1 cellular context compared by ENCODE assay signal in genomic region chr6:14922306-14922705, GRCh38.
TF ChIP-seq lines count a peak whose summit lies in the region.

No MANE protein-coding gene starts in this region.

TF ChIP-seq in SK-N-SH, 30 proteins besides CTCF, POLR2A, EP300 and RAD21 (continued from another document):
- TF ChIP-seq ZBTB33 (IDR thresholded peaks at IDR 0.05; ENCODE audit: borderline replicate concordance, low read depth) (no peak), MAX (IDR thresholded peaks at IDR 0.05; ENCODE audit: low read depth) (no peak), MEF2A (IDR thresholded peaks at IDR 0.05; ENCODE audit: borderline replicate concordance, low read depth) (no peak), PBX3 (IDR thresholded peaks at IDR 0.05) (no peak), FOXM1 (IDR thresholded peaks at IDR 0.05; ENCODE audit: low read depth) (no peak), EZH2phosphoT487 (IDR thresholded peaks at IDR 0.05; ENCODE audit: borderline replicate concordance, low read depth) (no peak), JUND (IDR thresholded peaks at IDR 0.05) (no peak), SMC3 (IDR thresholded peaks at IDR 0.05; ENCODE audit: low read depth, low read length) (no peak), NRF1 (IDR thresholded peaks at IDR 0.05; ENCODE audit: low read depth, low read length) (no peak), USF2 (IDR thresholded peaks at IDR 0.05; ENCODE audit: borderline replicate concordance, low read depth, low read length) (no peak), RFX5 (IDR thresholded peaks at IDR 0.05; ENCODE audit: low read length) (no peak), REST (IDR thresholded peaks at IDR 0.05; ENCODE audit: low read depth, low read length) (no peak)
